In genomic region chr12:14364583-14365271, GRCh38 we compare ENCODE assay signal across 8 cellular contexts. TPM values are rescaled to one million over a fixed set of nuclear protein-coding genes. Genes with fewer than 3 reads are reported as not detected.
DNase-seq lines count a peak whose midpoint lies in the region; ATAC-seq and TF ChIP-seq lines count a peak whose summit lies in the region.

No MANE protein-coding gene starts in this region.

- peak overlapping the region; percentile 76 for H3K4me3 Mint-ChIP-seq in activated CD4-positive, alpha-beta T cell treated with anti-CD3 and anti-CD28 coated beads for 36 hours
- H3K4me3 Mint-ChIP-seq in activated naive CD8-positive, alpha-beta T cell treated with anti-CD3 and anti-CD28 coated beads, Interleukin-2, amount 50 U/mL, for 24 hours = peak overlapping the region; percentile 81

- no peaks in the 10 kb centered on the region for H3K4me1 ChIP-seq in testis

- H3K4me1 Mint-ChIP-seq in activated CD4-positive, alpha-beta T cell treated with anti-CD3 and anti-CD28 coated beads for 36 hours = peaks cover 25% of the 10 kb centered on the region
- H3K4me1 Mint-ChIP-seq in activated naive CD8-positive, alpha-beta T cell treated with anti-CD3 and anti-CD28 coated beads, Interleukin-2, amount 50 U/mL, for 24 hours = peaks cover 50% of the 10 kb centered on the region

- no peaks in the 10 kb centered on the region for H3K27me3 ChIP-seq in testis

- H3K36me3 ChIP-seq in testis (ENCODE audit: low read depth, missing control alignments) = no peaks in the 10 kb centered on the region

- no peaks in the 10 kb centered on the region for H3K9me3 ChIP-seq in testis

- no peak for TF ChIP-seq POLR2A in testis (IDR thresholded peaks at IDR 0.05)

- peak overlapping the region; percentile 62 to 77 for H3K4me3 ChIP-seq in testis

- peaks cover 15% of the 10 kb centered on the region for H3K36me3 Mint-ChIP-seq in activated CD4-positive, alpha-beta T cell treated with anti-CD3 and anti-CD28 coated beads for 36 hours (ENCODE audit: low read depth)
- H3K36me3 Mint-ChIP-seq in activated naive CD8-positive, alpha-beta T cell treated with anti-CD3 and anti-CD28 coated beads, Interleukin-2, amount 50 U/mL, for 24 hours (ENCODE audit: low read depth) = peaks cover 24% of the 10 kb centered on the region

- TF ChIP-seq CTCF in testis (IDR thresholded peaks at IDR 0.05) = no peak

- no peak for ATAC-seq in activated CD4-positive, alpha-beta T cell treated with anti-CD3 and anti-CD28 coated beads for 36 hours
- no peak for ATAC-seq in activated naive CD8-positive, alpha-beta T cell treated with anti-CD3 and anti-CD28 coated beads, Interleukin-2, amount 50 U/mL, for 24 hours
- no peak for ATAC-seq in left lobe of liver
- ATAC-seq in HG02623 (IDR thresholded peaks at IDR 0.05; ENCODE audit: unreplicated experiment) = no peak
- ATAC-seq in GM21825 (IDR thresholded peaks at IDR 0.05; ENCODE audit: unreplicated experiment) = no peak

- H3K9me3 Mint-ChIP-seq in activated CD4-positive, alpha-beta T cell treated with anti-CD3 and anti-CD28 coated beads for 36 hours (ENCODE audit: low read depth) = no peaks in the 10 kb centered on the region
- H3K9me3 Mint-ChIP-seq in activated naive CD8-positive, alpha-beta T cell treated with anti-CD3 and anti-CD28 coated beads, Interleukin-2, amount 50 U/mL, for 24 hours = no peaks in the 10 kb centered on the region

- POLR2A ChIA-PET in activated CD4-positive, alpha-beta T cell treated with anti-CD3 and anti-CD28 coated beads for 36 hours (lab: Charles Lee) = interaction anchor here (0.6 to 1.8 kb wide), 11 partner anchors 11 to 405 kb away, joined by 3 to 27 read pairs (median 8); a partner anchor contains a TSS

- H3K27ac Mint-ChIP-seq in activated CD4-positive, alpha-beta T cell treated with anti-CD3 and anti-CD28 coated beads for 36 hours = peak overlapping the region; percentile 98
- peak overlapping the region; percentile 93 for H3K27ac Mint-ChIP-seq in activated naive CD8-positive, alpha-beta T cell treated with anti-CD3 and anti-CD28 coated beads, Interleukin-2, amount 50 U/mL, for 24 hours

- CTCF ChIA-PET in activated CD4-positive, alpha-beta T cell treated with anti-CD3 and anti-CD28 coated beads for 36 hours (lab: Charles Lee) = interaction anchor here (0.6 to 2.6 kb wide), 17 partner anchors 10 to 151 kb away, joined by 3 to 36 read pairs (median 8); no protein-coding TSS in a partner anchor

- DNase-seq in activated CD4-positive, alpha-beta T cell treated with anti-CD3 and anti-CD28 coated beads for 36 hours = no peak
- no peak for DNase-seq in activated CD4-positive, alpha-beta T cell treated with anti-CD3 and anti-CD28 coated beads for 1 hour
- no peak for DNase-seq in activated naive CD8-positive, alpha-beta T cell treated with anti-CD3 and anti-CD28 coated beads, Interleukin-2, amount 50 U/mL, for 24 hours
- peak; percentile 32 for DNase-seq in left lobe of liver (ENCODE audit: low spot score)
- no peak for DNase-seq in testis
- no peak for DNase-seq in GDM1 (lab: John Stamatoyannopoulos, UW)

- H3K27ac ChIP-seq in testis = peak overlapping the region; percentile 96 to 97

- intact Hi-C loops in activated CD4-positive, alpha-beta T cell treated with anti-CD3 and anti-CD28 coated beads for 36 hours (cut with DNase I, micrococcal nuclease) = loop anchor here (1.0 to 10.0 kb wide), 16 partner anchors 30 to 1639 kb away; partner anchors contain the start of genes ARHGDIB (in 1 of the 2) and EMP1 (in 1 of the 2)
- intact Hi-C loops in testis (cut with DNase I; ENCODE audit: low total_unique reads) = no loop called here

- no peaks in the 10 kb centered on the region for H3K27me3 Mint-ChIP-seq in activated CD4-positive, alpha-beta T cell treated with anti-CD3 and anti-CD28 coated beads for 36 hours
- peaks cover 2% of the 10 kb centered on the region for H3K27me3 Mint-ChIP-seq in activated naive CD8-positive, alpha-beta T cell treated with anti-CD3 and anti-CD28 coated beads, Interleukin-2, amount 50 U/mL, for 24 hours

- WGBS in testis, 2 donors = 80 to 84% methylated on average over 8 of the region's 8 CpGs

RNA-seq across cellular contexts. Expression of gene ATF7IP, which starts 0.8 kb away (rescaled TPM):
- total RNA-seq in activated CD4-positive, alpha-beta T cell treated with anti-CD3 and anti-CD28 coated beads for 36 hours = 100 to 1,000 TPM in 1 of 2 experiments, 10 to 100 TPM in 1; 81.3 to 101 TPM
- total RNA-seq in left lobe of liver (38.8 TPM), testis (10 to 100 TPM; 77.1 to 84.6 TPM)
- polyA plus RNA-seq in testis (ENCODE audit: insufficient read depth, low read depth, low replicate concordance) = 71.0 TPM
